In genomic region chr17:2610640-2611175, GRCh38 we compare ENCODE assay signal across 1 cellular context.
TF ChIP-seq lines count a peak whose summit lies in the region.

No MANE protein-coding gene starts in this region.

TF ChIP-seq in WTC11, 78 proteins besides CTCF, POLR2A, EP300 and RAD21 (continued from another document):
- TF ChIP-seq E2F5 (CRISPR knock-in tag; IDR thresholded peaks at IDR 0.05) (no peak), GTF2I (CRISPR knock-in tag; conservative IDR thresholded peaks at IDR 0.05) (no peak)
TF ChIP-seq in WTC11: peak in this region for 0.
